In genomic region chrX:154813801-154814200, GRCh38 we compare ENCODE assay signal across 36 cellular contexts. TPM values are rescaled to one million over a fixed set of nuclear protein-coding genes. Genes with fewer than 3 reads are reported as not detected.
"Had no signal": no experiment of that assay in that cellular context is flagged by ENCODE, and none has a peak within 500 bp of the region (broad histone marks: within the 10 kb centered on the region; RNA-seq: fewer than 3 reads in every experiment).

No MANE protein-coding gene starts in this region.

- H3K9me3 ChIP-seq: ascending aorta, body of pancreas, breast epithelium had no signal

- H3K4me3 ChIP-seq: ascending aorta, body of pancreas, breast epithelium had no signal

- H3K27ac ChIP-seq: ascending aorta, body of pancreas, brain microvascular endothelial cell, breast epithelium, WERI-Rb-1 had no signal

- H3K27me3 ChIP-seq: ascending aorta, body of pancreas, brain microvascular endothelial cell had no signal

- H3K4me1 ChIP-seq: ascending aorta, body of pancreas, breast epithelium had no signal

- DNase-seq: activated CD4-positive, alpha-beta memory T cell treated with anti-CD3 and anti-CD28 coated beads, Interleukin-2, amount 10 ng/mL, durations not matched to agents 7 days and 5 days; activated CD4-positive, alpha-beta T cell treated with anti-CD3 and anti-CD28 coated beads for 1 hour; activated CD4-positive, alpha-beta T cell treated with anti-CD3 and anti-CD28 coated beads for 36 hours; activated CD4-positive, alpha-beta T cell treated with anti-CD3 and anti-CD28 coated beads for 48 hours; activated CD4-positive, alpha-beta T cell treated with anti-CD3 and anti-CD28 coated beads, Interleukin-2, amount 10 ng/mL, durations not matched to agents 7 days and 5 days; activated CD4-positive, alpha-beta T cell treated with anti-CD3 and anti-CD28 coated beads, Interleukin-2, amount 50 U/mL, for 48 hours; activated CD4-positive, CD25-positive, alpha-beta regulatory T cell; activated CD8-positive, alpha-beta memory T cell treated with anti-CD3 and anti-CD28 coated beads for 24 hours; activated CD8-positive, alpha-beta memory T cell treated with anti-CD3 and anti-CD28 coated beads, Interleukin-2, amount 10 ng/mL, durations not matched to agents 7 days and 5 days; activated CD8-positive, alpha-beta memory T cell treated with anti-CD3 and anti-CD28 coated beads, Interleukin-2, amount 50 U/mL, for 48 hours; activated CD8-positive, alpha-beta T cell treated with anti-CD3 and anti-CD28 coated beads, Interleukin-2, amount 10 ng/mL, durations not matched to agents 7 days and 5 days; activated effector memory CD4-positive, alpha-beta T cell treated with Interleukin-2 at 50 U/mL for 16 hours; activated gamma-delta T cell; activated naive CD4-positive, alpha-beta T cell treated with anti-CD3 and anti-CD28 coated beads, Interleukin-2, amount 10 ng/mL, durations not matched to agents 7 days and 5 days; activated naive CD4-positive, alpha-beta T cell treated with Interleukin-2 at 50 U/mL for 16 hours; activated naive CD8-positive, alpha-beta T cell treated with anti-CD3 and anti-CD28 coated beads, Interleukin-2, amount 10 ng/mL, durations not matched to agents 7 days and 5 days; activated naive CD8-positive, alpha-beta T cell treated with anti-CD3 and anti-CD28 coated beads, Interleukin-2, amount 50 U/mL, for 24 hours; activated T-cell treated with anti-CD3 and anti-CD28 coated beads, Interleukin-2, amount 50 U/mL, for 24 hours; activated T-cell treated with anti-CD3 and anti-CD28 coated beads, Interleukin-2, amount 50 U/mL, for 48 hours; amygdala; anterior cingulate cortex; body of pancreas; brain microvascular endothelial cell; central memory CD4-positive, alpha-beta T cell; T-helper 2 cell; T-helper 9 cell; WERI-Rb-1 had no signal

- FAIRE-seq: TTC549 had no signal

- H3K36me3 ChIP-seq: ascending aorta, brain microvascular endothelial cell, breast epithelium, WERI-Rb-1 had no signal

- ATAC-seq: activated CD4-positive, alpha-beta T cell treated with anti-CD3 and anti-CD28 coated beads for 36 hours; activated CD4-positive, CD25-positive, alpha-beta regulatory T cell treated with anti-CD3 and anti-CD28 coated beads, Interleukin-2, amount 50 U/mL, for 24 hours; activated CD8-positive, alpha-beta memory T cell treated with anti-CD3 and anti-CD28 coated beads, Interleukin-2, amount 10 ng/mL, durations not matched to agents 7 days and 5 days; activated CD8-positive, alpha-beta T cell treated with anti-CD3 and anti-CD28 coated beads, Interleukin-2, amount 10 ng/mL, durations not matched to agents 7 days and 5 days; activated naive CD8-positive, alpha-beta T cell treated with anti-CD3 and anti-CD28 coated beads, Interleukin-2, amount 50 U/mL, for 24 hours; body of pancreas; WTC11 had no signal

RNA-seq across cellular contexts. Expression of gene SMIM9, which starts 20.7 kb away (rescaled TPM):
- total RNA-seq: activated CD4-positive, alpha-beta memory T cell treated with anti-CD3 and anti-CD28 coated beads, Interleukin-2, amount 10 ng/mL, durations not matched to agents 7 days and 5 days; activated CD4-positive, alpha-beta T cell treated with anti-CD3 and anti-CD28 coated beads for 36 hours; activated CD4-positive, alpha-beta T cell treated with anti-CD3 and anti-CD28 coated beads, Interleukin-2, amount 10 ng/mL, durations not matched to agents 7 days and 5 days; activated CD8-positive, alpha-beta T cell treated with anti-CD3 and anti-CD28 coated beads, Interleukin-2, amount 10 ng/mL, durations not matched to agents 7 days and 5 days; activated T-helper 2 cell treated with anti-CD3 and anti-CD28 coated beads, Interferon-gamma antibody, Interleukin-2, Interleukin-4, amounts not matched to agents 10 μg/mL and 5 μg/mL and 100 μg/mL, durations not matched to agents 14 hours and 24 hours and 36 hours; ascending aorta; body of pancreas; breast epithelium; cardiac septum; cerebellum; WTC11 had no signal
- polyA plus RNA-seq: adipose tissue had no signal
